In genomic region chr19:55579766-55580621, GRCh38 we compare ENCODE assay signal across 1 cellular context.
TF ChIP-seq lines count a peak whose summit lies in the region.

No MANE protein-coding gene starts in this region.

TF ChIP-seq in GM12878, 131 proteins besides CTCF, POLR2A, EP300 and RAD21:
- TF ChIP-seq, protein P1, sequence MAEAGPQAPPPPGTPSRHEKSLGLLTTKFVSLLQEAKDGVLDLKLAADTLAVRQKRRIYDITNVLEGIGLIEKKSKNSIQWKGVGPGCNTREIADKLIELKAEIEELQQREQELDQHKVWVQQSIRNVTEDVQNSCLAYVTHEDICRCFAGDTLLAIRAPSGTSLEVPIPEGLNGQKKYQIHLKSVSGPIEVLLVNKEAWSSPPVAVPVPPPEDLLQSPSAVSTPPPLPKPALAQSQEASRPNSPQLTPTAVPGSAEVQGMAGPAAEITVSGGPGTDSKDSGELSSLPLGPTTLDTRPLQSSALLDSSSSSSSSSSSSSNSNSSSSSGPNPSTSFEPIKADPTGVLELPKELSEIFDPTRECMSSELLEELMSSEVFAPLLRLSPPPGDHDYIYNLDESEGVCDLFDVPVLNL (IDR thresholded peaks at IDR 0.05; ENCODE audit: low read depth, low read length): no peak
- TF ChIP-seq NBN (IDR thresholded peaks at IDR 0.05): 0 out of 2 replicates have a peak, but pooled peaks have one; percentile 24
- TF ChIP-seq HDGF (IDR thresholded peaks at IDR 0.05): 0 out of 2 replicates have a peak, but pooled peaks have one; percentile 66
